ENCODE assay signal across 1 cellular context in the genomic region with DNA sequence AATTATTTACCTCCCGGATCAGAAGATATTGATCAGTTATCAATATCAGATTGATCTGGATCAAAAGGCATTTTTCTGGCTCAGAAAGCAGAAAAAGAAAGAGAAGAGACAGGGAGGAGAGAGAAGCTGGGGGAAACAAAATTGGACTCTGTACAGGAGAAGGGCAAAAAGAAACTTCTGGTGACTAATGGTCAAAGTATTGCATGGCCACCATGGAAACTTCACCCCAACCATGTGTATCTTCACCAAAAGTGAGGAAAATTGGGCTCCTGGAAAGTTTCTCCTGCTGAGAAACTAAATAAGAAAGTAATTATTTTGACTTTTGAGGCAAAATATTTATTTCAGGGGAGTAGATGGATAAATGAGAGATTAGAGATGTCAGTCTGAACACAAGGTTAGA.
TF ChIP-seq lines count a peak whose summit lies in the region.

No MANE protein-coding gene starts in this region.

TF ChIP-seq in IMR-90, 13 proteins besides CTCF, POLR2A, EP300 and RAD21 (continued from another document):
- TF ChIP-seq BHLHE40 (IDR thresholded peaks at IDR 0.05; ENCODE audit: low read depth, low read length) (no peak), CHD1 (IDR thresholded peaks at IDR 0.05; ENCODE audit: low read depth, low read length) (no peak), RCOR1 (IDR thresholded peaks at IDR 0.05; ENCODE audit: insufficient replicate concordance, low read length) (no peak), SMC3 (IDR thresholded peaks at IDR 0.05; ENCODE audit: low read depth, low read length) (no peak), MAZ (IDR thresholded peaks at IDR 0.05; ENCODE audit: borderline replicate concordance, low read depth, low read length) (no peak)
